Comparison of ENCODE assay signal across 13 cellular contexts in the genomic region with DNA sequence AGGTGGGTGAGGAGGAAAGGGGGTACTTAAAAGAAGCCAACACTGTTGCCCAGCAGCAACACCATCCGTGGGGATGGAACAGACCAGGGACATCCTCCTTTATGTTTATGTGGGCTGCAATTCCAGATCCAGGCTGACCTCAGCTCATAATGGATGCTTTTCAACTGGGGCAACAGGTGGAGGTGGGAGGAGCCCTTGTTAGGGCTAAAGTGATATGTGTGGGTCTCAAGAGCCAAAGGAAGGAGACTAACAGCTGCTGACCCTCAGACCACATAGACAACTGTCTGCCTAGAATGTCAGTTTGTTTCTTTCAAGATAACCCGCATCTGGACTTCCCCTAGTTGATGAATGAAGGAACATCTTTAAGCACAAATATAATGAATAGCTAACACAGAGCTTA. TPM values are rescaled to one million over a fixed set of nuclear protein-coding genes. Genes with fewer than 3 reads are reported as not detected.
DNase-seq lines count a peak whose midpoint lies in the region; ATAC-seq and TF ChIP-seq lines count a peak whose summit lies in the region.
"Had no signal": no experiment of that assay in that cellular context is flagged by ENCODE, and none has a peak within 500 bp of the region (broad histone marks: within the 10 kb centered on the region; RNA-seq: fewer than 3 reads in every experiment).

No MANE protein-coding gene starts in this region.

- WGBS in endodermal cell (ENCODE audit: insufficient coverage in 1 of 2, insufficient read length in 1 of 2), 2 experiments, result 97 to 100% methylated on average over 1 to 2 of the region's 2 CpGs

- no peaks in the 10 kb centered on the region for H3K27me3 Mint-ChIP-seq in activated T-cell treated with anti-CD3 and anti-CD28 coated beads, Interleukin-2, amount 50 U/mL, for 4 hours (ENCODE audit: low read depth)
- no peaks in the 10 kb centered on the region for H3K27me3 Mint-ChIP-seq in endodermal cell (ENCODE audit: insufficient read depth)

- POLR2A ChIA-PET in RWPE1 (lab: Yijun Ruan, JAX; ENCODE audit: low non-redundant PET), result no interaction called here

- no peaks in the 10 kb centered on the region for H3K9me3 ChIP-seq in endodermal cell (ENCODE audit: control insufficient read depth, low read length)
- H3K9me3 ChIP-seq: colonic mucosa, uterus had no signal

- no peaks in the 10 kb centered on the region for H3K9me3 Mint-ChIP-seq in activated T-cell treated with anti-CD3 and anti-CD28 coated beads, Interleukin-2, amount 50 U/mL, for 4 hours
- no peaks in the 10 kb centered on the region for H3K9me3 Mint-ChIP-seq in endodermal cell
- no peaks in the 10 kb centered on the region for H3K9me3 Mint-ChIP-seq in stimulated activated effector memory CD8-positive, alpha-beta T cell treated with anti-CD3 and anti-CD28 coated beads, Interleukin-12 subunit alpha, Interleukin-12 subunit beta, amount 100 ng/mL, for 72 hours

- 0 out of 2 replicates have a peak overlapping the region, but pooled peaks have one; percentile 20 for H3K27ac ChIP-seq in RWPE1
- no peak overlapping the region for H3K27ac ChIP-seq in endodermal cell (ENCODE audit: low read depth, low read length)
- H3K27ac ChIP-seq: parathyroid adenoma, uterus had no signal

- CTCF ChIA-PET in RWPE1 (lab: Yijun Ruan, JAX), result interaction anchor here (0.6 to 0.7 kb wide), 2 partner anchors 20 to 289 kb away, joined by 3 read pairs; no protein-coding TSS in a partner anchor

- no peak for DNase-seq in activated T-cell treated with anti-CD3 and anti-CD28 coated beads, Interleukin-2, amount 50 U/mL, for 4 hours
- DNase-seq in activated T-cell treated with anti-CD3 and anti-CD28 coated beads for 4 hours, result no peak
- DNase-seq in RWPE1 (ENCODE audit: low spot score), result no peak
- no peak for DNase-seq in endodermal cell
- DNase-seq in stimulated activated effector memory CD8-positive, alpha-beta T cell treated with anti-CD3 and anti-CD28 coated beads, Interleukin-12 subunit alpha, Interleukin-12 subunit beta, amount 100 ng/mL, for 72 hours (ENCODE audit: low spot score in 2 of 2), result no peak
- DNase-seq in NCI-H524 treated with DMSO at 0.1 percent for 48 hours (lab: John Stamatoyannopoulos, UW), result no peak
- DNase-seq: activated CD4-positive, alpha-beta T cell treated with anti-CD3 and anti-CD28 coated beads for 1 hour; colonic mucosa; NCI-H187 treated with DMSO at 0.1 percent for 48 hours; uterus had no signal

- TF ChIP-seq CTCF in RWPE1 (conservative IDR thresholded peaks at IDR 0.05; ENCODE audit: low read depth) (no peak), endodermal cell (conservative IDR thresholded peaks at IDR 0.05) (no peak)

- no peak overlapping the region for H3K4me3 ChIP-seq in endodermal cell (ENCODE audit: low read length)
- H3K4me3 ChIP-seq: colonic mucosa, uterus had no signal

- H3K4me1 ChIP-seq in endodermal cell (ENCODE audit: control insufficient read depth, insufficient read depth, low read length), result no peaks in the 10 kb centered on the region

- no peak overlapping the region for H3K9ac ChIP-seq in endodermal cell (ENCODE audit: extremely low read depth, low read length, poor library complexity, severe bottlenecking)
- H3K9ac ChIP-seq: parathyroid adenoma had no signal

- H3K36me3 Mint-ChIP-seq in activated T-cell treated with anti-CD3 and anti-CD28 coated beads, Interleukin-2, amount 50 U/mL, for 4 hours (ENCODE audit: insufficient read depth), result peaks cover 15% of the 10 kb centered on the region
- peaks cover 40% of the 10 kb centered on the region for H3K36me3 Mint-ChIP-seq in endodermal cell (ENCODE audit: low read depth)
- peaks cover 39% of the 10 kb centered on the region for H3K36me3 Mint-ChIP-seq in stimulated activated effector memory CD8-positive, alpha-beta T cell treated with anti-CD3 and anti-CD28 coated beads, Interleukin-12 subunit alpha, Interleukin-12 subunit beta, amount 100 ng/mL, for 72 hours

- H3K27me3 ChIP-seq in endodermal cell (ENCODE audit: control insufficient read depth, insufficient read depth, low read length, poor library complexity, severe bottlenecking), result no peaks in the 10 kb centered on the region
- H3K27me3 ChIP-seq: colonic mucosa, uterus had no signal

- peak overlapping the region; percentile 90 for H3K4me3 Mint-ChIP-seq in activated T-cell treated with anti-CD3 and anti-CD28 coated beads, Interleukin-2, amount 50 U/mL, for 4 hours
- peak overlapping the region; percentile 80 for H3K4me3 Mint-ChIP-seq in endodermal cell
- peak overlapping the region; percentile 80 for H3K4me3 Mint-ChIP-seq in stimulated activated effector memory CD8-positive, alpha-beta T cell treated with anti-CD3 and anti-CD28 coated beads, Interleukin-12 subunit alpha, Interleukin-12 subunit beta, amount 100 ng/mL, for 72 hours

- H3K36me3 ChIP-seq in endodermal cell (ENCODE audit: control insufficient read depth, insufficient read depth, low read length), result peaks cover 35% of the 10 kb centered on the region
- H3K36me3 ChIP-seq: colonic mucosa, uterus had no signal

- H3K4me1 Mint-ChIP-seq in activated T-cell treated with anti-CD3 and anti-CD28 coated beads, Interleukin-2, amount 50 U/mL, for 4 hours (ENCODE audit: low read depth), result peaks cover 25% of the 10 kb centered on the region
- H3K4me1 Mint-ChIP-seq in endodermal cell, result peaks cover 7% of the 10 kb centered on the region
- H3K4me1 Mint-ChIP-seq in stimulated activated effector memory CD8-positive, alpha-beta T cell treated with anti-CD3 and anti-CD28 coated beads, Interleukin-12 subunit alpha, Interleukin-12 subunit beta, amount 100 ng/mL, for 72 hours, result peaks cover 16% of the 10 kb centered on the region

- ATAC-seq in activated T-cell treated with anti-CD3 and anti-CD28 coated beads, Interleukin-2, amount 50 U/mL, for 4 hours, result no peak
- no peak for ATAC-seq in stimulated activated effector memory CD8-positive, alpha-beta T cell treated with anti-CD3 and anti-CD28 coated beads, Interleukin-12 subunit alpha, Interleukin-12 subunit beta, amount 100 ng/mL, for 72 hours
- no peak for ATAC-seq in GM18907 (IDR thresholded peaks at IDR 0.05; ENCODE audit: unreplicated experiment)
- ATAC-seq in HG03108 (IDR thresholded peaks at IDR 0.05; ENCODE audit: unreplicated experiment), result no peak

- H3K27ac Mint-ChIP-seq in endodermal cell, result peak overlapping the region; percentile 21
- H3K27ac Mint-ChIP-seq in stimulated activated effector memory CD8-positive, alpha-beta T cell treated with anti-CD3 and anti-CD28 coated beads, Interleukin-12 subunit alpha, Interleukin-12 subunit beta, amount 100 ng/mL, for 72 hours, result no peak overlapping the region

RNA-seq across cellular contexts. Expression of a gene that starts 2.0 kb away (rescaled TPM):
- total RNA-seq in activated T-cell treated with anti-CD3 and anti-CD28 coated beads, Interleukin-2, amount 50 U/mL, for 4 hours, result 10 to 100 TPM; 21.6 to 30.0 (median 22.8) TPM
- 10 to 100 TPM; 22.2 to 30.0 TPM for total RNA-seq in endodermal cell
- 21.5 TPM for polyA plus RNA-seq in endodermal cell (2013, experiment 1 of 2)
- polyA plus RNA-seq in endodermal cell (2013, experiment 2 of 2), result 19.5 TPM

RNA-seq across cellular contexts. Expression of a gene that starts 25.9 kb away (rescaled TPM):
- total RNA-seq in activated T-cell treated with anti-CD3 and anti-CD28 coated beads, Interleukin-2, amount 50 U/mL, for 4 hours, result 10 to 100 TPM; 16.7 to 34.5 (median 18.3) TPM
- 10 to 100 TPM; 75.5 to 90.0 TPM for total RNA-seq in endodermal cell
- 32.2 TPM for polyA plus RNA-seq in endodermal cell (2013, experiment 1 of 2)
- 32.5 TPM for polyA plus RNA-seq in endodermal cell (2013, experiment 2 of 2)

RNA-seq across cellular contexts. Expression of a gene that starts 44.2 kb away (rescaled TPM):
- 100 to 1,000 TPM in 1 of 3 donors, 10 to 100 TPM in 2; 95.4 to 103 (median 97.4) TPM for total RNA-seq in activated T-cell treated with anti-CD3 and anti-CD28 coated beads, Interleukin-2, amount 50 U/mL, for 4 hours
- total RNA-seq in endodermal cell, result 10 to 100 TPM; 62.6 TPM
- polyA plus RNA-seq in endodermal cell (2013, experiment 1 of 2), result 43.6 TPM
- 42.3 TPM for polyA plus RNA-seq in endodermal cell (2013, experiment 2 of 2)
